Comparison of ENCODE assay signal across 1 cellular context in the genomic region with DNA sequence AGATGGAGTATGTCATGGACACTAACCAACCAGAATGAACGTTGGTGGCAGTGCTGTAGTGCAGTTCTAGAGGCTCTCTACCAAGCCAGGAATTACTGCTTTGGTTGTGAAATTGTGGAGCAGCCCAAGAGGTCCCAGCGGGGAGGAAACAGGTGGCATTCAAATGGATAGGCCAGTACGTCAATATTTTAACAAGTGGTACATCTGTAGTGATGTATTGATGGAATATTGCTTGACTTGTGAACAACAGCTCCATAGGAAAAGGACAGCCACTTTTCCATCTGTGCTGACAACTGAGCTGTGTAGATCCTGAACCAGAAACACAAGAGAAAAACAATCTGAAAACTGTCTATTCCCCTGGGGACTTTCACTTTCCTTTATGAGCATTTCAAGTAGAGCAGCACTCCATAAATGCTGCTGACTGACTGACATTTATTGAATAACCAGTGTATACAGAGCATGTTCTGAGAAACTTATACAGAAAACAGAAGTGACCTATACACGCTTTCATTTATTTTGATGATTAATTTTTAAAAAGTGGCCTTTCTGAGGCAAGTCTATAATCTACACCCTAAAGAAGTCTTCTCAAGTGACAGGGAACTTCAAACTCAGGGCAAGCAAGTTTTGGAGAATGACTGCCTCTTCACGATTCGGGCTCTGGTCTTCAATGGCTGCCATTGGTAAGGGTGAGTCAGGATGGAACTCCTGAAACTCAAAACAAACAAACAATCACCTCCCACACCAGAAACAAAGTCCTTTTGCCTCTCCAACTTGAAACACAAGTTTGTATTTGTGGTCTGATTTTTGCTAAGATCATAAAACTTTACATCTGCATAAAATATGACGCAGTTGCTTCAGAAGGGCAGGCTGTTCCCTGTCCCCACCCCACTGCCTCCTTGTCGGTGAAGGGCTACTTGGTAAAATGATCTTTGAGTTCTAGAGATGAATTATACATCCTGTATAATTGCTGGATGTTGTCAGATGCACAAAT.
TF ChIP-seq lines count a peak whose summit lies in the region.

No MANE protein-coding gene starts in this region.

TF ChIP-seq in H1, 55 proteins besides CTCF, POLR2A, EP300 and RAD21 (continued from another document):
- TF ChIP-seq NRF1 (IDR thresholded peaks at IDR 0.05; ENCODE audit: low read depth, low read length), result no peak
- TF ChIP-seq JUND (IDR thresholded peaks at IDR 0.05; ENCODE audit: low read length), result no peak
- no peak for TF ChIP-seq FOSL1 (IDR thresholded peaks at IDR 0.05; ENCODE audit: insufficient read depth, low read depth, low read length)
- no peak for TF ChIP-seq TBP (IDR thresholded peaks at IDR 0.05; ENCODE audit: low read depth, low read length)
- TF ChIP-seq NANOG (IDR thresholded peaks at IDR 0.05; ENCODE audit: insufficient read depth, low read depth, low read length, poor library complexity, severe bottlenecking), result no peak
